Comparison of ENCODE assay signal across 10 cellular contexts in genomic region chr1:65149391-65149729, GRCh38. TPM values are rescaled to one million over a fixed set of nuclear protein-coding genes. Genes with fewer than 3 reads are reported as not detected.
DNase-seq lines count a peak whose midpoint lies in the region; ATAC-seq, FAIRE-seq and TF ChIP-seq lines count a peak whose summit lies in the region.
"Had no signal": no experiment of that assay in that cellular context is flagged by ENCODE, and none has a peak within 500 bp of the region (broad histone marks: within the 10 kb centered on the region; RNA-seq: fewer than 3 reads in every experiment).

No MANE protein-coding gene starts in this region.

- DNase-seq in NCI-H748 (lab: John Stamatoyannopoulos, UW; ENCODE audit: unreplicated experiment) (peak; percentile 56), NCI-H748 treated with DMSO at 0.1 percent for 48 hours (lab: John Stamatoyannopoulos, UW) (no peak), T-helper 17 cell (no peak), iPS DF 4.7 (ENCODE audit: extremely low read depth, low spot score) (peak; percentile 92), stomach (no peak), frontal cortex (ENCODE audit: low spot score in 2 of 2) (no peak)
- no peak for DNase-seq in stimulated activated CD4-positive, alpha-beta T cell treated with anti-CD3 and anti-CD28 coated beads, Interleukin-4, amount 100 ng/mL, for 4 hours

- no peak for TF ChIP-seq POLR2A in stomach (IDR thresholded peaks at IDR 0.05)

- H3K4me3 ChIP-seq in stomach, result peak overlapping the region; percentile 71 to 88 (median 84)
- H3K4me3 ChIP-seq: SJSA1 had no signal

- peak overlapping the region; percentile 82 to 93 (median 89) for H3K27ac ChIP-seq in stomach
- H3K27ac ChIP-seq: SJSA1 had no signal

- no peak for TF ChIP-seq EP300 in stomach (IDR thresholded peaks at IDR 0.05)

- H3K36me3 Mint-ChIP-seq in T-helper 17 cell (ENCODE audit: low read depth), result no peaks in the 10 kb centered on the region

- no peak for TF ChIP-seq CTCF in stomach (IDR thresholded peaks at IDR 0.05)

- H3K36me3 ChIP-seq in stomach, result no peaks in the 10 kb centered on the region
- H3K36me3 ChIP-seq: SJSA1 had no signal

- no peaks in the 10 kb centered on the region for H3K9me3 ChIP-seq in T-helper 17 cell (ENCODE audit: control insufficient read depth, low read length, poor library complexity, severe bottlenecking)
- no peaks in the 10 kb centered on the region for H3K9me3 ChIP-seq in stomach
- H3K9me3 ChIP-seq: SJSA1 had no signal

- H3K4me1 Mint-ChIP-seq in T-helper 17 cell, result peaks cover 12% of the 10 kb centered on the region

- H3K27ac Mint-ChIP-seq in T-helper 17 cell, result no peak overlapping the region

- 11 to 30% (median 13%) methylated on average over 9 of the region's 9 CpGs for WGBS in stomach, 5 donors

- H3K27me3 ChIP-seq in stomach, result peaks cover 0 to 32% (median 0%) of the 10 kb centered on the region in 3 donors

- H3K27me3 Mint-ChIP-seq in T-helper 17 cell, result peaks cover 49% of the 10 kb centered on the region

- peak overlapping the region; percentile 87 for H3K4me3 Mint-ChIP-seq in T-helper 17 cell

- no peak for FAIRE-seq in frontal cortex (lab: Jason Lieb, UNC)
- FAIRE-seq: G401.6 had no signal

- H3K4me1 ChIP-seq in stomach, result peaks cover 13 to 66% (median 46%) of the 10 kb centered on the region in 4 donors

- intact Hi-C loops in stomach (cut with DNase I; ENCODE audit: low total_unique reads), result no loop called here

- ATAC-seq in T-helper 17 cell (no peak), HG02852 (IDR thresholded peaks at IDR 0.05; ENCODE audit: unreplicated experiment) (no peak)

RNA-seq across cellular contexts. Expression of gene AK4, which starts 1.4 kb away (rescaled TPM):
- total RNA-seq in T-helper 17 cell (under 1 TPM; 0.05 to 0.07 TPM), stomach (100 to 1,000 TPM in 2 of 5 donors, 10 to 100 TPM in 3; 26.8 to 108 (median 74.7) TPM), frontal cortex (9.0 TPM)
- 10 to 100 TPM in 2 of 3 donors, 1 to 10 TPM in 1; 9.4 to 15.0 (median 11.1) TPM for polyA plus RNA-seq in stomach

Comparison
In these comparisons a context has a peak if more than half of its experiments do, and no peak if none do; other contexts are left out.
1. DNase-seq: peak in NCI-H748 (single experiment) and iPS DF 4.7 (single experiment); none in NCI-H748 treated with DMSO at 0.1 percent for 48 hours (single experiment), T-helper 17 cell (0 of 3), stomach (single experiment), frontal cortex (0 of 2) and stimulated activated CD4-positive, alpha-beta T cell treated with anti-CD3 and anti-CD28 coated beads, Interleukin-4, amount 100 ng/mL, for 4 hours (0 of 2).